In the genomic region with DNA sequence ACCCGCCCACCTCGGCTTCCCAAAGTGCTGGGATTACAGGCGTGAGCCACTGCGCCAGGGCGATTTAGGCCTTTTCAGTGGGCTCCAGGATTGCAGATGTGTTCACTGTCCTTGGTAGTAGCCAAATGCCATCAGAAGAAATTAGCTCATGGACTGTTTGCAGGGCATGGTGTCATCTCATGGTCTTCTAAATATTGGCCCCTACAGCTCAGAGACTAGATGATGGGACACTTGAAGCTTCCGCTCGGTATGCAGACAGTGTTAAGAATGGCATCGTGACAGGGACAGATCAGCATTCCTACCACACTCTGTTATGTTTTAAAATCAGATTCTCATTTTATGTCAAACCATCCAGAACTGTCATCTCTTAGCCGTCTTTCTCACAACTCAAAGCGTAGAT, we compare ENCODE assay signal across 19 cellular contexts. TPM values are rescaled to one million over a fixed set of nuclear protein-coding genes. Genes with fewer than 3 reads are reported as not detected.
A peak's percentile ranks its signal among the peaks of the same experiment; 100 is the strongest.
DNase-seq lines count a peak whose midpoint lies in the region; ATAC-seq and TF ChIP-seq lines count a peak whose summit lies in the region.
"Had no signal": no experiment of that assay in that cellular context is flagged by ENCODE, and none has a peak within 500 bp of the region (broad histone marks: within the 10 kb centered on the region; RNA-seq: fewer than 3 reads in every experiment).

No MANE protein-coding gene starts in this region.

- H3K36me3 ChIP-seq in right atrium auricular region, result no peaks in the 10 kb centered on the region
- peaks cover 0 to 7% (median 0%) of the 10 kb centered on the region in 9 donors for H3K36me3 ChIP-seq in heart left ventricle
- H3K36me3 ChIP-seq in neural cell (ENCODE audit: insufficient read depth, low read length), result no peaks in the 10 kb centered on the region

- H3K4me1 ChIP-seq in right atrium auricular region (peaks cover 0 to 57% of the 10 kb centered on the region in 2 donors), heart left ventricle (peaks cover 0 to 62% (median 29%) of the 10 kb centered on the region in 12 donors)
- H3K4me1 ChIP-seq: A549, Caco-2 had no signal

- H3K9me2 ChIP-seq in neural cell (ENCODE audit: insufficient read depth, low read length), result no peaks in the 10 kb centered on the region

- no peak for DNase-seq in Right ventricle myocardium superior
- DNase-seq in cardiac septum (ENCODE audit: low spot score), result no peak
- no peak for DNase-seq in right atrium auricular region (ENCODE audit: low spot score)
- DNase-seq in heart left ventricle, result no peak
- no peak for DNase-seq in effector memory CD8-positive, alpha-beta T cell
- no peak for DNase-seq in activated naive CD8-positive, alpha-beta T cell treated with anti-CD3 and anti-CD28 coated beads, Interleukin-2, amount 50 U/mL, for 24 hours
- DNase-seq: AML-193; Caco-2; Calu3; CD4-positive, alpha-beta T cell; CD8-positive, alpha-beta T cell; DMS79 treated with DMSO at 0.1 percent for 48 hours; GF-D8 had no signal

- peaks cover 19% of the 10 kb centered on the region for H3K79me2 ChIP-seq in neural cell (replicated peaks; ENCODE audit: insufficient read depth, low read length)

- H4K20me1 ChIP-seq in neural cell (ENCODE audit: insufficient read depth), result no peaks in the 10 kb centered on the region

- intact Hi-C loops in Right ventricle myocardium superior (cut with DNase I) (no loop called here), cardiac septum (cut with DNase I) (no loop called here), heart left ventricle (cut with DNase I) (loop anchor here in 1 of 10 donors (5.0 kb wide), 1 partner anchor 39 kb away; no protein-coding TSS in a partner anchor)

- H3K27ac ChIP-seq in right atrium auricular region (peak overlapping the region; percentile 28 to 70), heart left ventricle (no peak overlapping the region), neural cell (ENCODE audit: low read length) (peak overlapping the region; percentile 82)
- H3K27ac ChIP-seq: 22Rv1; A549; BLaER1 treated with 17β-estradiol and CSF1 and Interleukin-3, amounts not matched to agents 10 nM and 100 nM; C4-2B had no signal

- no peaks in the 10 kb centered on the region for H3K9me3 Mint-ChIP-seq in effector memory CD8-positive, alpha-beta T cell
- no peaks in the 10 kb centered on the region for H3K9me3 Mint-ChIP-seq in activated naive CD8-positive, alpha-beta T cell treated with anti-CD3 and anti-CD28 coated beads, Interleukin-2, amount 50 U/mL, for 24 hours

- H3K9ac ChIP-seq in neural cell (ENCODE audit: low read length), result peak overlapping the region; percentile 40
- H3K9ac ChIP-seq: BLaER1 treated with 17β-estradiol and CSF1 and Interleukin-3, amounts not matched to agents 10 nM and 100 nM had no signal

- H3F3A ChIP-seq in neural cell (ENCODE audit: insufficient read depth, low read length, poor library complexity, severe bottlenecking), result no peaks in the 10 kb centered on the region

- H3K27ac Mint-ChIP-seq in effector memory CD8-positive, alpha-beta T cell, result peak overlapping the region; percentile 2 to 38
- H3K27ac Mint-ChIP-seq in activated naive CD8-positive, alpha-beta T cell treated with anti-CD3 and anti-CD28 coated beads, Interleukin-2, amount 50 U/mL, for 24 hours, result no peak overlapping the region
- H3K27ac Mint-ChIP-seq: B cell; CD4-positive, alpha-beta T cell; CD8-positive, alpha-beta T cell had no signal

- H3K4me2 ChIP-seq in neural cell (ENCODE audit: low read length), result peak overlapping the region; percentile 23
- H3K4me2 ChIP-seq: A549; BLaER1 treated with 17β-estradiol and CSF1 and Interleukin-3, amounts not matched to agents 10 nM and 100 nM had no signal

- no peak for TF ChIP-seq RAD21 in neural cell (conservative IDR thresholded peaks at IDR 0.05)

- TF ChIP-seq EP300 in neural cell (conservative IDR thresholded peaks at IDR 0.05; ENCODE audit: poor library complexity, severe bottlenecking), result no peak

- H3K4me3 ChIP-seq in right atrium auricular region, result no peak overlapping the region
- H3K4me3 ChIP-seq in heart left ventricle, result no peak overlapping the region
- H3K4me3 ChIP-seq in neural cell (ENCODE audit: low read length), result peak overlapping the region; percentile 38
- H3K4me3 ChIP-seq: A549; BLaER1 treated with 17β-estradiol and CSF1 and Interleukin-3, amounts not matched to agents 10 nM and 100 nM had no signal

- TF ChIP-seq CTCF in right atrium auricular region (IDR thresholded peaks at IDR 0.05) (no peak), heart left ventricle (IDR thresholded peaks at IDR 0.05) (no peak), neural cell (IDR thresholded peaks at IDR 0.05; ENCODE audit: poor library complexity, severe bottlenecking) (no peak)

- H3K9me3 ChIP-seq in right atrium auricular region (no peaks in the 10 kb centered on the region), heart left ventricle (no peaks in the 10 kb centered on the region), neural cell (ENCODE audit: low read length) (no peaks in the 10 kb centered on the region)
- H3K9me3 ChIP-seq: A549; BLaER1 treated with 17β-estradiol and CSF1 and Interleukin-3, amounts not matched to agents 10 nM and 100 nM; Caco-2 had no signal

- H3K27me3 ChIP-seq in right atrium auricular region, result no peaks in the 10 kb centered on the region
- no peaks in the 10 kb centered on the region for H3K27me3 ChIP-seq in heart left ventricle
- no peaks in the 10 kb centered on the region for H3K27me3 ChIP-seq in neural cell (ENCODE audit: insufficient read depth, low read depth, low read length)
- H3K27me3 ChIP-seq: BLaER1 treated with 17β-estradiol and CSF1 and Interleukin-3, amounts not matched to agents 10 nM and 100 nM had no signal

- 75 to 84% (median 80%) methylated on average over 7 to 10 of the region's 10 CpGs for WGBS in heart left ventricle, 4 donors

- ATAC-seq in Right ventricle myocardium superior (ENCODE audit: poor library complexity) (peak; percentile 7), heart left ventricle (no peak)
- ATAC-seq in effector memory CD8-positive, alpha-beta T cell (replicated peaks), result no peak
- no peak for ATAC-seq in activated naive CD8-positive, alpha-beta T cell treated with anti-CD3 and anti-CD28 coated beads, Interleukin-2, amount 50 U/mL, for 24 hours
- ATAC-seq: A549; CD8-positive, alpha-beta T cell had no signal

- no peak overlapping the region for H2AFZ ChIP-seq in neural cell (ENCODE audit: low read depth, low read length)

- H3K4me3 Mint-ChIP-seq in effector memory CD8-positive, alpha-beta T cell, result no peak overlapping the region
- H3K4me3 Mint-ChIP-seq in activated naive CD8-positive, alpha-beta T cell treated with anti-CD3 and anti-CD28 coated beads, Interleukin-2, amount 50 U/mL, for 24 hours, result no peak overlapping the region
- H3K4me3 Mint-ChIP-seq: B cell; CD4-positive, alpha-beta T cell; CD8-positive, alpha-beta T cell had no signal

- peaks cover 27 to 47% of the 10 kb centered on the region in 2 donors for H3K4me1 Mint-ChIP-seq in effector memory CD8-positive, alpha-beta T cell (ENCODE audit: low read depth in 2 of 2)
- peaks cover 12% of the 10 kb centered on the region for H3K4me1 Mint-ChIP-seq in activated naive CD8-positive, alpha-beta T cell treated with anti-CD3 and anti-CD28 coated beads, Interleukin-2, amount 50 U/mL, for 24 hours
- H3K4me1 Mint-ChIP-seq: B cell had no signal

- H3K36me3 Mint-ChIP-seq in effector memory CD8-positive, alpha-beta T cell (ENCODE audit: insufficient read depth), result peaks cover 2% of the 10 kb centered on the region
- H3K36me3 Mint-ChIP-seq in activated naive CD8-positive, alpha-beta T cell treated with anti-CD3 and anti-CD28 coated beads, Interleukin-2, amount 50 U/mL, for 24 hours (ENCODE audit: low read depth), result peaks cover 4% of the 10 kb centered on the region

- H3K27me3 Mint-ChIP-seq in effector memory CD8-positive, alpha-beta T cell, result no peaks in the 10 kb centered on the region
- no peaks in the 10 kb centered on the region for H3K27me3 Mint-ChIP-seq in activated naive CD8-positive, alpha-beta T cell treated with anti-CD3 and anti-CD28 coated beads, Interleukin-2, amount 50 U/mL, for 24 hours
- H3K27me3 Mint-ChIP-seq: CD4-positive, alpha-beta T cell had no signal

- no peak for TF ChIP-seq POLR2A in heart left ventricle (IDR thresholded peaks at IDR 0.05)

TF ChIP-seq in neural cell, 6 proteins besides CTCF, POLR2A, EP300 and RAD21:
- no peak for TF ChIP-seq MXI1 (conservative IDR thresholded peaks at IDR 0.05; ENCODE audit: poor library complexity, severe bottlenecking)
- peak; percentile 29 for TF ChIP-seq POLR2AphosphoS5 (IDR thresholded peaks at IDR 0.05)

RNA-seq across cellular contexts. Expression of a gene that starts 24.8 kb away (rescaled TPM):
- 46.6 TPM for total RNA-seq in Right ventricle myocardium superior
- total RNA-seq in cardiac septum, result 43.9 TPM
- total RNA-seq in right atrium auricular region, result 10 to 100 TPM; 21.4 to 27.3 TPM
- total RNA-seq in heart left ventricle, result 10 to 100 TPM; 26.3 to 64.2 (median 50.2) TPM
- 10 to 100 TPM; 38.9 to 59.6 TPM for polyA plus RNA-seq in heart left ventricle
- 14.2 and 24.5 TPM in 2 replicates for polyA plus RNA-seq in neural cell
- polyA minus RNA-seq in neural cell, result 39.0 and 46.7 TPM in 2 replicates
- total RNA-seq: Caco-2 had no signal

Comparison
In these comparisons a context has a peak if more than half of its experiments do, and no peak if none do; other contexts are left out.
1. H3K27ac ChIP-seq: peak in right atrium auricular region (2 of 2) and neural cell (single experiment); none in heart left ventricle (0 of 12).